In genomic region chr17:7222972-7223292, GRCh38 we compare ENCODE assay signal across 37 cellular contexts. TPM values are rescaled to one million over a fixed set of nuclear protein-coding genes. Genes with fewer than 3 reads are reported as not detected.
DNase-seq lines count a peak whose midpoint lies in the region; ATAC-seq, FAIRE-seq and TF ChIP-seq lines count a peak whose summit lies in the region.
"Had no signal": no experiment of that assay in that cellular context is flagged by ENCODE, and none has a peak within 500 bp of the region (broad histone marks: within the 10 kb centered on the region; RNA-seq: fewer than 3 reads in every experiment).

No MANE protein-coding gene starts in this region.

- H3K27ac Mint-ChIP-seq in activated naive CD4-positive, alpha-beta T cell treated with anti-CD3 and anti-CD28 coated beads, Interleukin-2, amount 50 U/mL, for 24 hours, result peak overlapping the region; percentile 59
- H3K27ac Mint-ChIP-seq in stimulated activated naive B cell treated with anti-CD40 and anti-IgM and Interleukin-4, amounts not matched to agents 10 μg/mL and 1 μg/mL and 100 μg/mL, for 72 hours, result no peak overlapping the region
- H3K27ac Mint-ChIP-seq: activated naive CD8-positive, alpha-beta T cell treated with anti-CD3 and anti-CD28 coated beads, Interleukin-2, amount 10 ng/mL, durations not matched to agents 7 days and 5 days; CD8-positive, alpha-beta T cell; T-cell had no signal

- ATAC-seq in HCT116, result no peak
- ATAC-seq in stimulated activated naive B cell treated with anti-CD40 and anti-IgM and Interleukin-4, amounts not matched to agents 10 μg/mL and 1 μg/mL and 100 μg/mL, for 72 hours (replicated peaks), result no peak
- ATAC-seq: CD8-positive, alpha-beta T cell; effector memory CD8-positive, alpha-beta T cell; esophagus mucosa; heart left ventricle; lower lobe of right lung; naive thymus-derived CD8-positive, alpha-beta T cell; T-cell had no signal

- TF ChIP-seq POLR2A in HCT116 (IDR thresholded peaks at IDR 0.05; ENCODE audit: borderline replicate concordance, extremely low read depth, insufficient read depth, insufficient read length) (no peak), endothelial cell of umbilical vein (IDR thresholded peaks at IDR 0.05; ENCODE audit: low read depth, low read length) (peak; percentile 17), thyroid gland (IDR thresholded peaks at IDR 0.05) (no peak)

- H3K9me2 ChIP-seq in HCT116 (ENCODE audit: insufficient read depth), result no peaks in the 10 kb centered on the region

- no peak for TF ChIP-seq RAD21 in HCT116 (IDR thresholded peaks at IDR 0.05; ENCODE audit: low read depth)

- H3K9ac ChIP-seq in HCT116 (ENCODE audit: low read length) (no peak overlapping the region), endothelial cell of umbilical vein (replicated peaks; ENCODE audit: extremely low read depth, insufficient read depth, low read length) (no peak overlapping the region), parathyroid adenoma (no peak overlapping the region)

- POLR2A ChIA-PET in HCT116 (lab: Charles Lee) (interaction anchor here (1.0 to 1.6 kb wide), 4 partner anchors 10 to 177 kb away, joined by 3 to 5 read pairs (median 3); partner anchors contain the start of gene DVL2), endothelial cell of umbilical vein (lab: Charles Lee) (no interaction called here)

- H4K20me1 ChIP-seq in HCT116 (ENCODE audit: insufficient read depth) (no peaks in the 10 kb centered on the region), endothelial cell of umbilical vein (replicated peaks; ENCODE audit: control insufficient read depth, extremely low read depth, insufficient read depth, low read length) (no peaks in the 10 kb centered on the region)

- no peaks in the 10 kb centered on the region for H3K9me3 Mint-ChIP-seq in activated naive CD4-positive, alpha-beta T cell treated with anti-CD3 and anti-CD28 coated beads, Interleukin-2, amount 50 U/mL, for 24 hours
- no peaks in the 10 kb centered on the region for H3K9me3 Mint-ChIP-seq in stimulated activated naive B cell treated with anti-CD40 and anti-IgM and Interleukin-4, amounts not matched to agents 10 μg/mL and 1 μg/mL and 100 μg/mL, for 72 hours
- H3K9me3 Mint-ChIP-seq: activated naive CD8-positive, alpha-beta T cell treated with anti-CD3 and anti-CD28 coated beads, Interleukin-2, amount 10 ng/mL, durations not matched to agents 7 days and 5 days; CD8-positive, alpha-beta T cell; effector memory CD8-positive, alpha-beta T cell; naive thymus-derived CD8-positive, alpha-beta T cell; T-cell had no signal

- TF ChIP-seq CTCF in HCT116 (IDR thresholded peaks at IDR 0.05 in 2 of 3, conservative IDR thresholded peaks at IDR 0.05 in 1 of 3; ENCODE audit: borderline replicate concordance in 1 of 3, insufficient read depth in 1 of 3, low read depth in 2 of 3, low read length in 2 of 3) (no peak), endothelial cell of umbilical vein (IDR thresholded peaks at IDR 0.05; ENCODE audit: extremely low read depth in 1 of 2, insufficient read depth in 1 of 2, low read depth in 1 of 2, low read length in 2 of 2) (no peak), parathyroid adenoma (IDR thresholded peaks at IDR 0.05) (no peak), thyroid gland (IDR thresholded peaks at IDR 0.05) (no peak)

- dilution Hi-C loops in endothelial cell of umbilical vein (cut with MboI; ENCODE audit: extremely low pct_ligation_motif_present, low sequenced_read_pairs), result no loop called here

- RAD21 ChIA-PET in HCT116 (lab: Charles Lee; ENCODE audit: low non-redundant PET in 1 of 2, low total read pairs in 2 of 2, uncharacterized antibody in 2 of 2, unreplicated experiment in 2 of 2), result no interaction called here

- peaks cover 4% of the 10 kb centered on the region for H3K36me3 Mint-ChIP-seq in activated naive CD4-positive, alpha-beta T cell treated with anti-CD3 and anti-CD28 coated beads, Interleukin-2, amount 50 U/mL, for 24 hours
- H3K36me3 Mint-ChIP-seq in stimulated activated naive B cell treated with anti-CD40 and anti-IgM and Interleukin-4, amounts not matched to agents 10 μg/mL and 1 μg/mL and 100 μg/mL, for 72 hours, result peaks cover 38 to 59% of the 10 kb centered on the region in 2 donors

- no peak overlapping the region for H3K4me2 ChIP-seq in HCT116 (ENCODE audit: low read length)
- H3K4me2 ChIP-seq in endothelial cell of umbilical vein (ENCODE audit: insufficient read depth, low read length), result no peak overlapping the region
- H3K4me2 ChIP-seq in parathyroid adenoma (ENCODE audit: low read length), result peak overlapping the region; percentile 27

- DNase-seq in activated naive CD4-positive, alpha-beta T cell (lab: John Stamatoyannopoulos, UW), result no peak
- DNase-seq in HCT116 (ENCODE audit: low read depth, low spot score) (no peak), endothelial cell of umbilical vein (ENCODE audit: low read depth, low spot score) (no peak), thyroid gland (no peak)
- no peak for DNase-seq in stimulated activated CD4-positive, alpha-beta T cell treated with anti-CD3 and anti-CD28 coated beads, Interleukin-12 subunit alpha, Interleukin-12 subunit beta, amount 100 ng/mL, for 4 hours
- DNase-seq in stimulated activated naive B cell treated with anti-CD40 and anti-IgM and Interleukin-4, amounts not matched to agents 10 μg/mL and 1 μg/mL and 100 μg/mL, for 72 hours, result no peak
- DNase-seq: activated CD4-positive, alpha-beta T cell treated with anti-CD3 and anti-CD28 coated beads for 48 hours; activated effector memory CD4-positive, alpha-beta T cell treated with Interleukin-2 at 50 U/mL for 16 hours; activated naive CD8-positive, alpha-beta T cell treated with anti-CD3 and anti-CD28 coated beads, Interleukin-2, amount 10 ng/mL, durations not matched to agents 7 days and 5 days; activated T-cell treated with anti-CD3 and anti-CD28 coated beads, Interleukin-2, amount 50 U/mL, for 1 hour; CD8-positive, alpha-beta T cell; DMS 273 treated with DMSO at 0.1 percent for 48 hours; effector memory CD8-positive, alpha-beta T cell; EL; foreskin fibroblast; lower lobe of right lung; midbrain; MV-4-11; naive thymus-derived CD8-positive, alpha-beta T cell; NCI-H1436 treated with DMSO at 0.1 percent for 48 hours; NCI-H2081 treated with DMSO at 0.1 percent for 48 hours; NCI-H748 treated with DMSO at 0.1 percent for 48 hours; SJCRH30; small intestine; stimulated activated naive CD4-positive, alpha-beta T cell treated with Interleukin-2 at 50 U/mL for 16 hours; T-cell; WERI-Rb-1 had no signal

- H3K9me3 ChIP-seq in HCT116 (ENCODE audit: control insufficient read depth in 1 of 2, insufficient read depth in 1 of 2, low read depth in 1 of 2, low read length in 2 of 2) (no peaks in the 10 kb centered on the region), endothelial cell of umbilical vein (replicated peaks; ENCODE audit: control insufficient read depth, insufficient read depth, low read length) (no peaks in the 10 kb centered on the region), parathyroid adenoma (ENCODE audit: control insufficient read depth, low read length) (no peaks in the 10 kb centered on the region), thyroid gland (no peaks in the 10 kb centered on the region)
- H3K9me3 ChIP-seq: ascending aorta, HAP-1, heart left ventricle, lower lobe of right lung, SJCRH30, suprapubic skin had no signal

- BruUV-seq in HCT116 (replicated peaks; lab: Mats Ljungman, UMichigan) (no TSS peak), endothelial cell of umbilical vein (replicated peaks; lab: Mats Ljungman, UMichigan) (no TSS peak)

- H3K27ac ChIP-seq in HCT116 (ENCODE audit: low read depth, low read length) (no peak overlapping the region), endothelial cell of umbilical vein (ENCODE audit: insufficient read depth, low read depth, low read length) (no peak overlapping the region), parathyroid adenoma (peak overlapping the region; percentile 46), thyroid gland (no peak overlapping the region)
- H3K27ac ChIP-seq: ascending aorta, cardiac muscle cell, lower lobe of right lung, SJCRH30, suprapubic skin had no signal

- H3K27me3 ChIP-seq in HCT116 (ENCODE audit: insufficient read depth, low read length) (no peaks in the 10 kb centered on the region), endothelial cell of umbilical vein (ENCODE audit: control insufficient read depth in 2 of 2, insufficient read depth in 2 of 2, low read length in 2 of 2) (no peaks in the 10 kb centered on the region), parathyroid adenoma (ENCODE audit: control insufficient read depth, insufficient read depth, low read length) (no peaks in the 10 kb centered on the region), thyroid gland (no peaks in the 10 kb centered on the region)
- H3K27me3 ChIP-seq: ascending aorta, cardiac muscle cell, heart left ventricle, SJCRH30, suprapubic skin had no signal

- H2AFZ ChIP-seq in HCT116 (ENCODE audit: low read depth, low read length, poor library complexity, severe bottlenecking), result no peak overlapping the region
- H2AFZ ChIP-seq in endothelial cell of umbilical vein (ENCODE audit: low read depth, low read length), result no peak overlapping the region
- no peak overlapping the region for H2AFZ ChIP-seq in parathyroid adenoma

- no peak for FAIRE-seq in endothelial cell of umbilical vein (lab: Jason Lieb, UNC)
- FAIRE-seq: A204.1, RCC 7860, small intestine had no signal

- H3K27me3 Mint-ChIP-seq in activated naive CD4-positive, alpha-beta T cell treated with anti-CD3 and anti-CD28 coated beads, Interleukin-2, amount 50 U/mL, for 24 hours, result no peaks in the 10 kb centered on the region
- H3K27me3 Mint-ChIP-seq in stimulated activated naive B cell treated with anti-CD40 and anti-IgM and Interleukin-4, amounts not matched to agents 10 μg/mL and 1 μg/mL and 100 μg/mL, for 72 hours, result no peaks in the 10 kb centered on the region
- H3K27me3 Mint-ChIP-seq: activated naive CD8-positive, alpha-beta T cell treated with anti-CD3 and anti-CD28 coated beads, Interleukin-2, amount 10 ng/mL, durations not matched to agents 7 days and 5 days; effector memory CD8-positive, alpha-beta T cell; naive thymus-derived CD8-positive, alpha-beta T cell; T-cell had no signal

- peaks cover 38 to 51% of the 10 kb centered on the region in 2 experiments; a peak in 3 of 4 replicates for H3K36me3 ChIP-seq in HCT116 (ENCODE audit: control insufficient read depth in 1 of 2, insufficient read depth in 2 of 2, low read length in 2 of 2)
- H3K36me3 ChIP-seq in endothelial cell of umbilical vein (ENCODE audit: control insufficient read depth in 2 of 2, extremely low read depth in 1 of 2, insufficient read depth in 2 of 2, low read length in 2 of 2), result peaks cover 21 to 37% of the 10 kb centered on the region in 2 experiments
- H3K36me3 ChIP-seq in parathyroid adenoma (ENCODE audit: control insufficient read depth, insufficient read depth, low read length), result no peaks in the 10 kb centered on the region
- H3K36me3 ChIP-seq in thyroid gland, result peaks cover 58 to 61% of the 10 kb centered on the region in 2 donors

- intact Hi-C loops in HCT116 (cut with micrococcal nuclease), result no loop called here
- intact Hi-C loops in endothelial cell of umbilical vein (cut with micrococcal nuclease), result no loop called here
- intact Hi-C loops in thyroid gland (cut with DNase I), result no loop called here

- no peaks in the 10 kb centered on the region for H3K9me1 ChIP-seq in endothelial cell of umbilical vein (replicated peaks; ENCODE audit: control insufficient read depth, extremely low read depth, insufficient read depth, low read length)

- H3K4me1 ChIP-seq in HCT116 (ENCODE audit: control insufficient read depth in 1 of 2, insufficient read depth in 2 of 2, low read length in 2 of 2) (peaks cover 7 to 29% of the 10 kb centered on the region in 2 experiments; a peak in 3 of 4 replicates), endothelial cell of umbilical vein (ENCODE audit: control insufficient read depth, extremely low read depth, insufficient read depth, low read length) (peaks cover 11% of the 10 kb centered on the region), parathyroid adenoma (peaks cover 42% of the 10 kb centered on the region), thyroid gland (peaks cover 17 to 36% of the 10 kb centered on the region in 2 donors)

- H3K4me1 Mint-ChIP-seq in activated naive CD4-positive, alpha-beta T cell treated with anti-CD3 and anti-CD28 coated beads, Interleukin-2, amount 50 U/mL, for 24 hours, result peaks cover 34% of the 10 kb centered on the region
- H3K4me1 Mint-ChIP-seq in stimulated activated naive B cell treated with anti-CD40 and anti-IgM and Interleukin-4, amounts not matched to agents 10 μg/mL and 1 μg/mL and 100 μg/mL, for 72 hours, result peaks cover 35 to 45% of the 10 kb centered on the region in 2 donors

- H3K79me2 ChIP-seq in HCT116 (ENCODE audit: insufficient read depth, low read length) (peaks cover 30% of the 10 kb centered on the region), endothelial cell of umbilical vein (ENCODE audit: control insufficient read depth, insufficient read depth, low read length) (peaks cover 2% of the 10 kb centered on the region), parathyroid adenoma (peaks cover 9% of the 10 kb centered on the region)

- 77 to 94% methylated on average over 4 to 7 of the region's 7 CpGs for WGBS in thyroid gland, 2 donors

- no peak overlapping the region for H3K4me3 ChIP-seq in HCT116 (replicated peaks in 1 of 2; ENCODE audit: low read depth in 1 of 2, low read length in 2 of 2)
- H3K4me3 ChIP-seq in endothelial cell of umbilical vein (replicated peaks in 1 of 3; ENCODE audit: insufficient read depth in 1 of 3, low read depth in 1 of 3, low read length in 3 of 3), result no peak overlapping the region
- no peak overlapping the region for H3K4me3 ChIP-seq in parathyroid adenoma (ENCODE audit: low read depth, low read length)
- H3K4me3 ChIP-seq in thyroid gland (replicated peaks in 1 of 3), result no peak overlapping the region
- H3K4me3 ChIP-seq: ascending aorta, cardiac muscle cell, HAP-1, heart left ventricle, lower lobe of right lung, SJCRH30, suprapubic skin had no signal

- CTCF ChIA-PET in HCT116 (lab: Charles Lee), result no interaction called here
- CTCF ChIA-PET in endothelial cell of umbilical vein (lab: Charles Lee), result interaction anchor here (1.4 to 2.0 kb wide), 2 partner anchors 74 to 177 kb away, joined by 4 to 9 read pairs; no protein-coding TSS in a partner anchor

- no peak overlapping the region for H3K4me3 Mint-ChIP-seq in activated naive CD4-positive, alpha-beta T cell treated with anti-CD3 and anti-CD28 coated beads, Interleukin-2, amount 50 U/mL, for 24 hours
- H3K4me3 Mint-ChIP-seq in stimulated activated naive B cell treated with anti-CD40 and anti-IgM and Interleukin-4, amounts not matched to agents 10 μg/mL and 1 μg/mL and 100 μg/mL, for 72 hours, result no peak overlapping the region
- H3K4me3 Mint-ChIP-seq: activated naive CD8-positive, alpha-beta T cell treated with anti-CD3 and anti-CD28 coated beads, Interleukin-2, amount 10 ng/mL, durations not matched to agents 7 days and 5 days; CD8-positive, alpha-beta T cell; effector memory CD8-positive, alpha-beta T cell; naive thymus-derived CD8-positive, alpha-beta T cell; T-cell had no signal

RNA-seq across cellular contexts. Expression of gene ACADVL, which starts 3.2 kb away (rescaled TPM):
- total RNA-seq in HCT116 (2021; ENCODE audit: unreplicated experiment) (554 TPM), endothelial cell of umbilical vein (300 and 308 TPM in 2 replicates), thyroid gland (1,000 to 10,000 TPM in 1 of 4 donors, 100 to 1,000 TPM in 3; 581 to 1,743 (median 795) TPM)
- 616 and 680 TPM in 2 replicates for polyA plus RNA-seq in HCT116 (2012)
- polyA plus RNA-seq in endothelial cell of umbilical vein, result 376 and 423 TPM in 2 replicates
- polyA plus RNA-seq in endothelial cell of umbilical vein (2011; cell fraction: cytosol; rRNA removed), result 129 and 183 TPM in 2 replicates
- polyA plus RNA-seq in endothelial cell of umbilical vein (2011; cell fraction: nucleus; rRNA removed), result 3,752 and 4,902 TPM in 2 replicates
- polyA plus RNA-seq in endothelial cell of umbilical vein (2012), result 393 and 504 TPM in 2 replicates
- polyA minus RNA-seq in endothelial cell of umbilical vein, result 202 and 203 TPM in 2 replicates
- polyA minus RNA-seq in endothelial cell of umbilical vein (2011; cell fraction: cytosol; rRNA and poly(A)+ RNA removed), result 186 TPM
- polyA minus RNA-seq in endothelial cell of umbilical vein (2011; cell fraction: nucleus; rRNA and poly(A)+ RNA removed), result 279 and 285 TPM in 2 replicates

RNA-seq across cellular contexts. Expression of gene DLG4, which starts 3.3 kb away (rescaled TPM):
- total RNA-seq in HCT116 (2021; ENCODE audit: unreplicated experiment) (15.0 TPM), endothelial cell of umbilical vein (26.6 and 34.6 TPM in 2 replicates), thyroid gland (10 to 100 TPM in 2 of 4 donors, 1 to 10 TPM in 2; 6.8 to 21.5 (median 12.4) TPM)
- 15.3 and 16.8 TPM in 2 replicates for polyA plus RNA-seq in HCT116 (2012)
- 14.0 and 14.9 TPM in 2 replicates for polyA plus RNA-seq in endothelial cell of umbilical vein
- polyA plus RNA-seq in endothelial cell of umbilical vein (2011; cell fraction: cytosol; rRNA removed), result 17.2 and 19.0 TPM in 2 replicates
- polyA plus RNA-seq in endothelial cell of umbilical vein (2011; cell fraction: nucleus; rRNA removed), result 71.6 and 81.6 TPM in 2 replicates
- 18.9 and 29.0 TPM in 2 replicates for polyA plus RNA-seq in endothelial cell of umbilical vein (2012)
- polyA minus RNA-seq in endothelial cell of umbilical vein, result 15.8 and 16.4 TPM in 2 replicates
- polyA minus RNA-seq in endothelial cell of umbilical vein (2011; cell fraction: cytosol; rRNA and poly(A)+ RNA removed), result 1.4 TPM
- 20.5 and 23.2 TPM in 2 replicates for polyA minus RNA-seq in endothelial cell of umbilical vein (2011; cell fraction: nucleus; rRNA and poly(A)+ RNA removed)

RNA-seq across cellular contexts. Expression of gene DVL2, which starts 11.4 kb away (rescaled TPM):
- total RNA-seq in HCT116 (2021; ENCODE audit: unreplicated experiment) (69.7 TPM), endothelial cell of umbilical vein (52.1 and 55.9 TPM in 2 replicates), thyroid gland (10 to 100 TPM; 45.3 to 68.6 (median 49.0) TPM)
- polyA plus RNA-seq in HCT116 (2012), result 47.1 and 53.4 TPM in 2 replicates
- 15.8 and 17.2 TPM in 2 replicates for polyA plus RNA-seq in endothelial cell of umbilical vein
- polyA plus RNA-seq in endothelial cell of umbilical vein (2011; cell fraction: cytosol; rRNA removed), result 6.8 and 7.7 TPM in 2 replicates
- 25.0 and 28.6 TPM in 2 replicates for polyA plus RNA-seq in endothelial cell of umbilical vein (2011; cell fraction: nucleus; rRNA removed)
- 20.7 and 33.1 TPM in 2 replicates for polyA plus RNA-seq in endothelial cell of umbilical vein (2012)
- polyA minus RNA-seq in endothelial cell of umbilical vein, result 41.1 and 45.0 TPM in 2 replicates
- 12.0 TPM for polyA minus RNA-seq in endothelial cell of umbilical vein (2011; cell fraction: cytosol; rRNA and poly(A)+ RNA removed)
- polyA minus RNA-seq in endothelial cell of umbilical vein (2011; cell fraction: nucleus; rRNA and poly(A)+ RNA removed), result 30.8 and 37.6 TPM in 2 replicates

RNA-seq across cellular contexts. Expression of gene PHF23, which starts 16.3 kb away (rescaled TPM):
- total RNA-seq in HCT116 (2021; ENCODE audit: unreplicated experiment) (48.5 TPM), endothelial cell of umbilical vein (54.7 and 56.2 TPM in 2 replicates), thyroid gland (10 to 100 TPM; 19.8 to 39.5 (median 35.8) TPM)
- 21.5 and 35.2 TPM in 2 replicates for polyA plus RNA-seq in HCT116 (2012)
- polyA plus RNA-seq in endothelial cell of umbilical vein, result 35.6 and 39.0 TPM in 2 replicates
- polyA plus RNA-seq in endothelial cell of umbilical vein (2011; cell fraction: cytosol; rRNA removed), result 47.8 and 49.9 TPM in 2 replicates
- polyA plus RNA-seq in endothelial cell of umbilical vein (2011; cell fraction: nucleus; rRNA removed), result 30.3 and 34.1 TPM in 2 replicates
- 43.1 and 51.2 TPM in 2 replicates for polyA plus RNA-seq in endothelial cell of umbilical vein (2012)
- 49.7 and 70.3 TPM in 2 replicates for polyA minus RNA-seq in endothelial cell of umbilical vein
- 19.5 TPM for polyA minus RNA-seq in endothelial cell of umbilical vein (2011; cell fraction: cytosol; rRNA and poly(A)+ RNA removed)
- polyA minus RNA-seq in endothelial cell of umbilical vein (2011; cell fraction: nucleus; rRNA and poly(A)+ RNA removed), result 10.4 and 11.5 TPM in 2 replicates

RNA-seq across cellular contexts. Expression of gene GABARAP, which starts 19.3 kb away (rescaled TPM):
- total RNA-seq in HCT116 (2021; ENCODE audit: unreplicated experiment), result 287 TPM
- 230 and 278 TPM in 2 replicates for polyA plus RNA-seq in HCT116 (2012)
- total RNA-seq in endothelial cell of umbilical vein, result 401 and 403 TPM in 2 replicates
- 882 and 1,043 TPM in 2 replicates for polyA plus RNA-seq in endothelial cell of umbilical vein
- 988 and 1,063 TPM in 2 replicates for polyA plus RNA-seq in endothelial cell of umbilical vein (2011; cell fraction: cytosol; rRNA removed)
- 256 and 296 TPM in 2 replicates for polyA plus RNA-seq in endothelial cell of umbilical vein (2011; cell fraction: nucleus; rRNA removed)
- 713 and 850 TPM in 2 replicates for polyA plus RNA-seq in endothelial cell of umbilical vein (2012)
- polyA minus RNA-seq in endothelial cell of umbilical vein, result 463 and 560 TPM in 2 replicates
- 104 TPM for polyA minus RNA-seq in endothelial cell of umbilical vein (2011; cell fraction: cytosol; rRNA and poly(A)+ RNA removed)
- polyA minus RNA-seq in endothelial cell of umbilical vein (2011; cell fraction: nucleus; rRNA and poly(A)+ RNA removed), result 70.2 and 73.2 TPM in 2 replicates
- 100 to 1,000 TPM; 112 to 840 (median 273) TPM for total RNA-seq in thyroid gland
